In the genomic region with DNA sequence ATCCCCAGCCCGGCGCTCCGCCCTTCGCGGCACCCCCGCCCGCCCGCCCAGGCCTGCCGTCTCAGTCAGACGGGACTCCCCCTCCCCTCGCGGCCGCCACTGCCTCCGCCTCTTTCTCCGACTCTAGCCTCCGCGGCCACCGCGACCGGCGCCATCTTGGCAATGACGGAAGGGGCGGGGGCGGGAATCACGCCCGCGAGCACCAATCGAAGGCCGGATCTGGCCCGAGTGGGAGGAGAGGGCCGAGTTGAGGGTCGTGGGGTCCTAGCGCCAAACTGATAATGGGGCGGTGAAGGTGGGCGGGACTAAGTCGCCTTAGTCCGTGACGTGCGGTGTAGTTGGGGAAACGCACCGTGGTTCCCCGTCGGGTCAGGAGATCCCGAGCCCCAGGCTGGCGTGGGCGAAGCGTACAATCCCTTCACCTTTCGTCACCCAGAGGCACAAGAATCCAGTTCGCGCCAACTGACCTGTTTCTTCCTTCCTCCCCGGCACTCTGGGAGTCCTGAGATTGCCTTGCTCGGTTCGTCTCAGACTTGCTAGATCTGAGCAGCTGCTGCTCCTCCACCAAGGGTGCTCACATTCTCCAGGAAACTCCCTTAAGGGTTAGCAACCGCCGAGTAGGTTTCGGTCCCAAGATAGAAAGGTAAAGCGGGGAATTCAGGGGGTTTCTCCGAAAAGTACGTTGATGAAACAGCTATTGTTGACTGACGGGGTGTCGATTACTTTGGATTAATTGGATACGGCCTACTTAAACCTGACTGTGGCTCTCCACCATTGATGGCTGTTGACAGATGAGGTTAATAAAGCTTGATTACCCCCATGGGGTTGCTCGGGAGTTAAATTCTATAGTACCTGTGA, we compare ENCODE assay signal across 1 cellular context.
TF ChIP-seq lines count a peak whose summit lies in the region.

A gene (minus strand): TSS at position 164 of the 858 bp plus-strand sequence. CDS start 35,843 bp downstream, outside the sequence.

TF ChIP-seq in neural cell, 6 proteins besides CTCF, POLR2A, EP300 and RAD21 (continued from another document):
- TF ChIP-seq, protein P1, sequence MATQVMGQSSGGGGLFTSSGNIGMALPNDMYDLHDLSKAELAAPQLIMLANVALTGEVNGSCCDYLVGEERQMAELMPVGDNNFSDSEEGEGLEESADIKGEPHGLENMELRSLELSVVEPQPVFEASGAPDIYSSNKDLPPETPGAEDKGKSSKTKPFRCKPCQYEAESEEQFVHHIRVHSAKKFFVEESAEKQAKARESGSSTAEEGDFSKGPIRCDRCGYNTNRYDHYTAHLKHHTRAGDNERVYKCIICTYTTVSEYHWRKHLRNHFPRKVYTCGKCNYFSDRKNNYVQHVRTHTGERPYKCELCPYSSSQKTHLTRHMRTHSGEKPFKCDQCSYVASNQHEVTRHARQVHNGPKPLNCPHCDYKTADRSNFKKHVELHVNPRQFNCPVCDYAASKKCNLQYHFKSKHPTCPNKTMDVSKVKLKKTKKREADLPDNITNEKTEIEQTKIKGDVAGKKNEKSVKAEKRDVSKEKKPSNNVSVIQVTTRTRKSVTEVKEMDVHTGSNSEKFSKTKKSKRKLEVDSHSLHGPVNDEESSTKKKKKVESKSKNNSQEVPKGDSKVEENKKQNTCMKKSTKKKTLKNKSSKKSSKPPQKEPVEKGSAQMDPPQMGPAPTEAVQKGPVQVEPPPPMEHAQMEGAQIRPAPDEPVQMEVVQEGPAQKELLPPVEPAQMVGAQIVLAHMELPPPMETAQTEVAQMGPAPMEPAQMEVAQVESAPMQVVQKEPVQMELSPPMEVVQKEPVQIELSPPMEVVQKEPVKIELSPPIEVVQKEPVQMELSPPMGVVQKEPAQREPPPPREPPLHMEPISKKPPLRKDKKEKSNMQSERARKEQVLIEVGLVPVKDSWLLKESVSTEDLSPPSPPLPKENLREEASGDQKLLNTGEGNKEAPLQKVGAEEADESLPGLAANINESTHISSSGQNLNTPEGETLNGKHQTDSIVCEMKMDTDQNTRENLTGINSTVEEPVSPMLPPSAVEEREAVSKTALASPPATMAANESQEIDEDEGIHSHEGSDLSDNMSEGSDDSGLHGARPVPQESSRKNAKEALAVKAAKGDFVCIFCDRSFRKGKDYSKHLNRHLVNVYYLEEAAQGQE (IDR thresholded peaks at IDR 0.05; ENCODE audit: borderline replicate concordance), result no peak
- TF ChIP-seq TAF1 (IDR thresholded peaks at IDR 0.05; ENCODE audit: low read depth) (peak; percentile 58), SMC3 (conservative IDR thresholded peaks at IDR 0.05; ENCODE audit: poor library complexity) (peak; percentile 54)
